Comparison of ENCODE assay signal across 12 cellular contexts in genomic region chr6:125943528-125944433, GRCh38. TPM values are rescaled to one million over a fixed set of nuclear protein-coding genes. Genes with fewer than 3 reads are reported as not detected.
DNase-seq lines count a peak whose midpoint lies in the region; ATAC-seq and TF ChIP-seq lines count a peak whose summit lies in the region.
"Had no signal": no experiment of that assay in that cellular context is flagged by ENCODE, and none has a peak within 500 bp of the region (broad histone marks: within the 10 kb centered on the region; RNA-seq: fewer than 3 reads in every experiment).

No MANE protein-coding gene starts in this region.

- H3K27me3 Mint-ChIP-seq in activated T-helper 17 cell treated with anti-CD3 and anti-CD28 coated beads, Interleukin-2, amount 50 U/mL, for 72 hours, result peaks cover 3% of the 10 kb centered on the region

- H3K9me3 Mint-ChIP-seq in activated T-helper 17 cell treated with anti-CD3 and anti-CD28 coated beads, Interleukin-2, amount 50 U/mL, for 72 hours, result no peaks in the 10 kb centered on the region
- H3K9me3 Mint-ChIP-seq: memory B cell had no signal

- no peak for DNase-seq in GM23248
- DNase-seq in hepatocyte (ENCODE audit: low spot score), result no peak
- DNase-seq in hepatic stellate cell (ENCODE audit: low spot score), result no peak
- DNase-seq in iPS-NIHi7 (ENCODE audit: extremely low spot score), result no peak
- no peak for DNase-seq in SIG-M5 treated with dmso at 0.1 percent for 504 hours (lab: John Stamatoyannopoulos, UW; ENCODE audit: unreplicated experiment)
- no peak for DNase-seq in NCI-H2029 (lab: John Stamatoyannopoulos, UW)
- DNase-seq: NCI-H2081 treated with DMSO at 0.1 percent for 48 hours had no signal

- WGBS in GM23248 (ENCODE audit: low coverage in 1 of 2, low lambda C conversion rate in 2 of 2, missing lambda C conversion rate in 2 of 2), 2 experiments, result 91 to 92% methylated on average over 4 of the region's 4 CpGs
- WGBS in hepatocyte (ENCODE audit: low lambda C conversion rate, missing lambda C conversion rate), result 80% methylated on average over 4 of the region's 4 CpGs

- no peak overlapping the region for H3K27ac Mint-ChIP-seq in activated T-helper 17 cell treated with anti-CD3 and anti-CD28 coated beads, Interleukin-2, amount 50 U/mL, for 72 hours
- H3K27ac Mint-ChIP-seq: activated naive CD8-positive, alpha-beta T cell; memory B cell had no signal

- ATAC-seq in activated T-helper 17 cell treated with anti-CD3 and anti-CD28 coated beads, Interleukin-2, amount 50 U/mL, for 72 hours (replicated peaks), result peak; percentile 40

- no peak for TF ChIP-seq CTCF in hepatocyte (IDR thresholded peaks at IDR 0.05; ENCODE audit: poor library complexity)

- H3K4me3 ChIP-seq in GM23248 (no peak overlapping the region), hepatocyte (no peak overlapping the region), skeletal muscle satellite cell (ENCODE audit: low read length) (no peak overlapping the region)
- H3K4me3 ChIP-seq: psoas muscle had no signal

- H3K9ac ChIP-seq in GM23248 (no peak overlapping the region), skeletal muscle satellite cell (ENCODE audit: low read depth, low read length) (peak overlapping the region; percentile 37)

- H3K36me3 ChIP-seq in GM23248 (ENCODE audit: low read depth) (no peaks in the 10 kb centered on the region), hepatocyte (replicated peaks; ENCODE audit: insufficient read depth, low read depth) (no peaks in the 10 kb centered on the region), skeletal muscle satellite cell (ENCODE audit: insufficient read depth, low read length) (no peaks in the 10 kb centered on the region)

- H2AFZ ChIP-seq in GM23248 (peak overlapping the region; percentile 50; the same call in 1 of the 2 replicates), hepatocyte (no peak overlapping the region)

- H3K9me3 ChIP-seq in GM23248 (ENCODE audit: low read depth) (no peaks in the 10 kb centered on the region), hepatocyte (ENCODE audit: low read depth) (no peaks in the 10 kb centered on the region), skeletal muscle satellite cell (replicated peaks; ENCODE audit: low read length) (no peaks in the 10 kb centered on the region)
- H3K9me3 ChIP-seq: psoas muscle had no signal

- H3K27me3 ChIP-seq in GM23248 (replicated peaks; ENCODE audit: insufficient read depth) (no peaks in the 10 kb centered on the region), hepatocyte (no peaks in the 10 kb centered on the region), skeletal muscle satellite cell (ENCODE audit: control insufficient read depth, insufficient read depth, low read length) (no peaks in the 10 kb centered on the region)

- H3K4me3 Mint-ChIP-seq in activated T-helper 17 cell treated with anti-CD3 and anti-CD28 coated beads, Interleukin-2, amount 50 U/mL, for 72 hours, result peak overlapping the region; percentile 2
- H3K4me3 Mint-ChIP-seq: activated naive CD8-positive, alpha-beta T cell; memory B cell had no signal

- H4K20me1 ChIP-seq in GM23248 (ENCODE audit: insufficient read depth) (no peaks in the 10 kb centered on the region), hepatocyte (ENCODE audit: insufficient read depth, poor library complexity, severe bottlenecking) (no peaks in the 10 kb centered on the region)

- H3K79me2 ChIP-seq in GM23248 (ENCODE audit: insufficient read depth) (no peaks in the 10 kb centered on the region), hepatocyte (no peaks in the 10 kb centered on the region)

- H3K4me1 ChIP-seq in GM23248 (ENCODE audit: insufficient read depth), result peaks cover 59% of the 10 kb centered on the region
- H3K4me1 ChIP-seq in hepatocyte (ENCODE audit: insufficient read depth), result peaks cover 52% of the 10 kb centered on the region
- H3K4me1 ChIP-seq in skeletal muscle satellite cell (ENCODE audit: control insufficient read depth, insufficient read depth, low read length), result peaks cover 51% of the 10 kb centered on the region
- H3K4me1 ChIP-seq: psoas muscle had no signal

- H3K9me2 ChIP-seq in GM23248 (ENCODE audit: insufficient read depth) (no peaks in the 10 kb centered on the region), hepatocyte (replicated peaks; ENCODE audit: insufficient read depth) (no peaks in the 10 kb centered on the region)

- H3K27ac ChIP-seq in GM23248 (peak overlapping the region; percentile 66), hepatocyte (peak overlapping the region; percentile 93)
- H3K27ac ChIP-seq: psoas muscle had no signal

- H3F3A ChIP-seq in GM23248 (ENCODE audit: insufficient read depth), result peaks cover 52% of the 10 kb centered on the region

- peaks cover 17% of the 10 kb centered on the region for H3K4me1 Mint-ChIP-seq in activated T-helper 17 cell treated with anti-CD3 and anti-CD28 coated beads, Interleukin-2, amount 50 U/mL, for 72 hours
- H3K4me1 Mint-ChIP-seq: memory B cell had no signal

- H3K36me3 Mint-ChIP-seq in activated T-helper 17 cell treated with anti-CD3 and anti-CD28 coated beads, Interleukin-2, amount 50 U/mL, for 72 hours (ENCODE audit: low read depth), result no peaks in the 10 kb centered on the region
- H3K36me3 Mint-ChIP-seq: activated naive CD8-positive, alpha-beta T cell; memory B cell had no signal

- H3K4me2 ChIP-seq in GM23248 (ENCODE audit: unreplicated experiment) (peak overlapping the region; percentile 4), hepatocyte (peak overlapping the region; percentile 34), skeletal muscle satellite cell (ENCODE audit: low read length) (peak overlapping the region; percentile 43)

- in situ Hi-C loops in GM23248 (cut with MboI), result no loop called here

RNA-seq across cellular contexts. Expression of gene HINT3, which starts 12.8 kb away (rescaled TPM):
- total RNA-seq in GM23248 (2014; rRNA removed; shearing (Covaris generic)), result 20.5 and 21.8 TPM in 2 replicates
- polyA plus RNA-seq in GM23248 (2016; fragmentation: Nextera tagmentation; extraction: Ambion mirVana) (7.0 TPM in 2 replicates), hepatocyte (12.0 and 15.4 TPM in 2 replicates)
- total RNA-seq in activated T-helper 17 cell treated with anti-CD3 and anti-CD28 coated beads, Interleukin-2, amount 50 U/mL, for 72 hours, result 1 to 10 TPM; 6.2 to 8.2 TPM
- 28.0 and 32.9 TPM in 2 replicates for total RNA-seq in hepatocyte
- total RNA-seq in skeletal muscle satellite cell (2012; rRNA removed), result 11.1 and 15.5 TPM in 2 replicates

RNA-seq across cellular contexts. Expression of gene TRMT11, which starts 42.6 kb away (rescaled TPM):
- total RNA-seq in GM23248 (2014; rRNA removed; shearing (Covaris generic)), result 19.1 and 24.2 TPM in 2 replicates
- polyA plus RNA-seq in GM23248 (2016; fragmentation: Nextera tagmentation; extraction: Ambion mirVana) (16.0 and 21.0 TPM in 2 replicates), hepatocyte (14.8 and 18.6 TPM in 2 replicates)
- total RNA-seq in activated T-helper 17 cell treated with anti-CD3 and anti-CD28 coated beads, Interleukin-2, amount 50 U/mL, for 72 hours, result 10 to 100 TPM; 39.5 to 44.1 TPM
- 20.7 and 27.6 TPM in 2 replicates for total RNA-seq in hepatocyte
- total RNA-seq in skeletal muscle satellite cell (2012; rRNA removed), result 17.9 and 31.4 TPM in 2 replicates
